ENCODE assay signal across 27 cellular contexts in genomic region chr14:96231731-96232130, GRCh38. TPM values are rescaled to one million over a fixed set of nuclear protein-coding genes. Genes with fewer than 3 reads are reported as not detected.
"Had no signal": no experiment of that assay in that cellular context is flagged by ENCODE, and none has a peak within 500 bp of the region (broad histone marks: within the 10 kb centered on the region; RNA-seq: fewer than 3 reads in every experiment).

No MANE protein-coding gene starts in this region.

- H3K4me3 ChIP-seq: breast epithelium, colonic mucosa, dorsolateral prefrontal cortex, hepatocyte, lower lobe of right lung, prostate gland, tibial artery had no signal

- H3K4me1 ChIP-seq: breast epithelium, colonic mucosa, lower lobe of right lung, prostate gland, tibial artery had no signal

- ATAC-seq: effector memory CD8-positive, alpha-beta T cell; esophagus mucosa; left lobe of liver; lower lobe of right lung; naive thymus-derived CD4-positive, alpha-beta T cell; right cardiac atrium; stimulated activated effector memory CD8-positive, alpha-beta T cell treated with anti-CD3 and anti-CD28 coated beads, Interleukin-12 subunit alpha, Interleukin-12 subunit beta, amount 100 ng/mL, for 72 hours; stimulated activated naive CD8-positive, alpha-beta T cell treated with anti-CD3 and anti-CD28 coated beads, Interleukin-15, amount 100 ng/mL, for 72 hours; WTC11 had no signal

- H3K27ac ChIP-seq: breast epithelium, colonic mucosa, dorsolateral prefrontal cortex, lower lobe of right lung, prostate gland, tibial artery had no signal

- H3K9me3 ChIP-seq: colonic mucosa, lower lobe of right lung, prostate gland had no signal

- DNase-seq: activated CD8-positive, alpha-beta memory T cell treated with anti-CD3 and anti-CD28 coated beads for 24 hours; activated CD8-positive, alpha-beta memory T cell treated with anti-CD3 and anti-CD28 coated beads, Interleukin-2, amount 50 U/mL, for 4 hours; activated naive CD4-positive, alpha-beta T cell treated with anti-CD3 and anti-CD28 coated beads for 36 hours; activated naive CD8-positive, alpha-beta T cell treated with anti-CD3 and anti-CD28 coated beads, Interleukin-2, amount 10 ng/mL, durations not matched to agents 7 days and 5 days; activated T-cell treated with anti-CD3 and anti-CD28 coated beads, Interleukin-2, amount 50 U/mL, for 24 hours; amniotic stem cell; colonic mucosa; dorsolateral prefrontal cortex; effector memory CD8-positive, alpha-beta T cell; foreskin melanocyte; immature natural killer cell; lower lobe of right lung; naive thymus-derived CD4-positive, alpha-beta T cell; right cardiac atrium; small intestine; stimulated activated CD4-positive, alpha-beta T cell treated with anti-CD3 and anti-CD28 coated beads, Interleukin-2, amount 100 ng/mL, for 24 hours; stimulated activated naive CD8-positive, alpha-beta T cell treated with anti-CD3 and anti-CD28 coated beads, Interleukin-15, amount 100 ng/mL, for 72 hours; tibial artery had no signal

- H3K27me3 ChIP-seq: breast epithelium, colonic mucosa, hepatocyte, tibial artery had no signal

- H3K36me3 ChIP-seq: breast epithelium, colonic mucosa, lower lobe of right lung, prostate gland, tibial artery had no signal

RNA-seq across cellular contexts. Expression of gene BDKRB1, which starts 24.3 kb away (rescaled TPM):
- total RNA-seq: activated naive CD4-positive, alpha-beta T cell treated with anti-CD3 and anti-CD28 coated beads for 36 hours; activated naive CD8-positive, alpha-beta T cell treated with anti-CD3 and anti-CD28 coated beads, Interleukin-2, amount 10 ng/mL, durations not matched to agents 7 days and 5 days; endothelial cell of umbilical vein; left lobe of liver; lower lobe of right lung; naive thymus-derived CD4-positive, alpha-beta T cell; osteocyte; right cardiac atrium had no signal
- polyA plus RNA-seq: endothelial cell of umbilical vein; immature natural killer cell; naive thymus-derived CD4-positive, alpha-beta T cell had no signal

RNA-seq across cellular contexts. Expression of gene BDKRB2, which starts 27.1 kb away (rescaled TPM):
- total RNA-seq: activated naive CD8-positive, alpha-beta T cell treated with anti-CD3 and anti-CD28 coated beads, Interleukin-2, amount 10 ng/mL, durations not matched to agents 7 days and 5 days; naive thymus-derived CD4-positive, alpha-beta T cell had no signal
- polyA plus RNA-seq: immature natural killer cell had no signal
